Comparison of ENCODE assay signal across 23 cellular contexts in the genomic region with DNA sequence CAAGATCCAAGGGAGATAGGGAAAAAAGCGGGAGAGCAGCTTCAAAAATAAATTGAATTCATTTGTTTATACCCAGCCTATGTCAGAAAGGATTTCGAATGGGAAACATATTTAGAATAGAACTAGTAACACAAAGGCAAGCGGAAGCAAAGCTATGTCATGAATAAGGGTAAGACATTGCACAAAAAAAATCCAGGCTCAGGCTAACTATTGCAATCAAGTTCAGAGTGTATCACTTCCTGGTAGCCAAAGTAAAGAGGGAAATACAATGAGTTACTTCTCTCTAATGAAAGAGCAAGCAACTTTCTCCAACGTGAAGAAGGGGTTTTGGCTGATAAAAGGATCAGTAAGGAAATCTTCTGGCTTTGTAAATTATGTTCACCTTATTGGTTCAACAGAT.
"Had no signal": no experiment of that assay in that cellular context is flagged by ENCODE, and none has a peak within 500 bp of the region (broad histone marks: within the 10 kb centered on the region; RNA-seq: fewer than 3 reads in every experiment).

No MANE protein-coding gene starts in this region.

- H3K27me3 ChIP-seq: neural progenitor cell, right atrium auricular region, testis had no signal

- H3K36me3 ChIP-seq: neural progenitor cell, prostate gland, right atrium auricular region had no signal

- H3K27ac ChIP-seq: dorsolateral prefrontal cortex, neural progenitor cell, prostate gland, right atrium auricular region, WERI-Rb-1 had no signal

- H3K4me3 Mint-ChIP-seq: activated CD8-positive, alpha-beta memory T cell treated with anti-CD3 and anti-CD28 coated beads, Interleukin-2, amount 10 ng/mL, durations not matched to agents 7 days and 5 days; activated naive CD8-positive, alpha-beta T cell treated with anti-CD3 and anti-CD28 coated beads for 36 hours; neural progenitor cell; type B pancreatic cell had no signal

- H3K9me3 ChIP-seq: prostate gland, testis had no signal

- DNase-seq: activated CD4-positive, alpha-beta T cell treated with anti-CD3 and anti-CD28 coated beads for 1 hour; activated CD4-positive, alpha-beta T cell treated with anti-CD3 and anti-CD28 coated beads, Interleukin-2, amount 50 U/mL, for 48 hours; activated CD8-positive, alpha-beta memory T cell treated with anti-CD3 and anti-CD28 coated beads, Interleukin-2, amount 10 ng/mL, durations not matched to agents 7 days and 5 days; activated naive CD4-positive, alpha-beta T cell; activated naive CD8-positive, alpha-beta T cell treated with anti-CD3 and anti-CD28 coated beads for 36 hours; amniotic stem cell; caudate nucleus; dorsolateral prefrontal cortex; foreskin fibroblast; hippocampal formation; left colon; mammary epithelial cell; naive B cell; stimulated activated CD4-positive, alpha-beta T cell treated with anti-CD3 and anti-CD28 coated beads, Interleukin-15, amount 100 ng/mL, for 24 hours; stimulated activated CD4-positive, alpha-beta T cell treated with anti-CD3 and anti-CD28 coated beads, Interleukin-2, amount 100 ng/mL, for 48 hours; T-helper 2 cell; testis; WERI-Rb-1 had no signal

- H3K4me3 ChIP-seq: dorsolateral prefrontal cortex, neural progenitor cell, prostate gland, right atrium auricular region, skin epidermis, testis had no signal

- H3K27ac Mint-ChIP-seq: activated CD8-positive, alpha-beta memory T cell treated with anti-CD3 and anti-CD28 coated beads, Interleukin-2, amount 10 ng/mL, durations not matched to agents 7 days and 5 days; activated naive CD8-positive, alpha-beta T cell treated with anti-CD3 and anti-CD28 coated beads for 36 hours; naive B cell; neural progenitor cell; type B pancreatic cell had no signal

- H3K27me3 Mint-ChIP-seq: activated naive CD8-positive, alpha-beta T cell treated with anti-CD3 and anti-CD28 coated beads for 36 hours; type B pancreatic cell had no signal

- H3K4me1 ChIP-seq: neural progenitor cell, prostate gland, right atrium auricular region had no signal

- H3K36me3 Mint-ChIP-seq: activated CD8-positive, alpha-beta memory T cell treated with anti-CD3 and anti-CD28 coated beads, Interleukin-2, amount 10 ng/mL, durations not matched to agents 7 days and 5 days; activated naive CD8-positive, alpha-beta T cell treated with anti-CD3 and anti-CD28 coated beads for 36 hours; naive B cell; neural progenitor cell; type B pancreatic cell had no signal

- H3K4me1 Mint-ChIP-seq: activated CD8-positive, alpha-beta memory T cell treated with anti-CD3 and anti-CD28 coated beads, Interleukin-2, amount 10 ng/mL, durations not matched to agents 7 days and 5 days; activated naive CD8-positive, alpha-beta T cell treated with anti-CD3 and anti-CD28 coated beads for 36 hours; naive B cell had no signal

- ATAC-seq: activated CD8-positive, alpha-beta memory T cell treated with anti-CD3 and anti-CD28 coated beads, Interleukin-2, amount 10 ng/mL, durations not matched to agents 7 days and 5 days; left colon had no signal
